Comparison of ENCODE assay signal across 13 cellular contexts in genomic region chr22:28812491-28812890, GRCh38. TPM values are rescaled to one million over a fixed set of nuclear protein-coding genes. Genes with fewer than 3 reads are reported as not detected.
DNase-seq lines count a peak whose midpoint lies in the region; ATAC-seq and TF ChIP-seq lines count a peak whose summit lies in the region.
"Had no signal": no experiment of that assay in that cellular context is flagged by ENCODE, and none has a peak within 500 bp of the region (broad histone marks: within the 10 kb centered on the region; RNA-seq: fewer than 3 reads in every experiment).

No MANE protein-coding gene starts in this region.

- H3K4me1 ChIP-seq in right lobe of liver (peaks cover 0 to 90% (median 36%) of the 10 kb centered on the region in 4 donors), thyroid gland (peaks cover 36 to 49% of the 10 kb centered on the region in 2 donors)

- 16% methylated on average over 5 of the region's 5 CpGs for WGBS in right lobe of liver (ENCODE audit: insufficient coverage, low coverage, low lambda C conversion rate, missing lambda C conversion rate)
- WGBS in thyroid gland, 2 donors, result 71% methylated on average over 5 of the region's 5 CpGs

- peaks cover 7% of the 10 kb centered on the region for H3K36me3 Mint-ChIP-seq in activated naive CD8-positive, alpha-beta T cell
- H3K36me3 Mint-ChIP-seq in activated naive CD8-positive, alpha-beta T cell treated with anti-CD3 and anti-CD28 coated beads, Interleukin-2, amount 50 U/mL, for 24 hours (ENCODE audit: low read depth), result peaks cover 16% of the 10 kb centered on the region
- peaks cover 46% of the 10 kb centered on the region for H3K36me3 Mint-ChIP-seq in activated CD8-positive, alpha-beta T cell treated with anti-CD3 and anti-CD28 coated beads for 36 hours (ENCODE audit: low read depth)

- TF ChIP-seq CTCF in activated CD8-positive, alpha-beta T cell treated with anti-CD3 and anti-CD28 coated beads for 36 hours (IDR thresholded peaks at IDR 0.05), result no peak
- TF ChIP-seq CTCF in right lobe of liver (IDR thresholded peaks at IDR 0.05) (no peak), thyroid gland (IDR thresholded peaks at IDR 0.05) (no peak)

- CTCF ChIA-PET in activated CD8-positive, alpha-beta T cell treated with anti-CD3 and anti-CD28 coated beads for 36 hours (lab: Charles Lee), result interaction anchor here (1.2 to 4.5 kb wide), 6 partner anchors 9 to 212 kb away, joined by 4 to 38 read pairs (median 11); partner anchors contain the start of gene XBP1

- H3K9me3 Mint-ChIP-seq in activated naive CD8-positive, alpha-beta T cell (ENCODE audit: low read depth), result no peaks in the 10 kb centered on the region
- no peaks in the 10 kb centered on the region for H3K9me3 Mint-ChIP-seq in activated naive CD8-positive, alpha-beta T cell treated with anti-CD3 and anti-CD28 coated beads, Interleukin-2, amount 50 U/mL, for 24 hours
- no peaks in the 10 kb centered on the region for H3K9me3 Mint-ChIP-seq in activated CD8-positive, alpha-beta T cell treated with anti-CD3 and anti-CD28 coated beads for 36 hours

- no peak overlapping the region for H3K4me3 Mint-ChIP-seq in activated naive CD8-positive, alpha-beta T cell
- H3K4me3 Mint-ChIP-seq in activated naive CD8-positive, alpha-beta T cell treated with anti-CD3 and anti-CD28 coated beads, Interleukin-2, amount 50 U/mL, for 24 hours, result no peak overlapping the region
- no peak overlapping the region for H3K4me3 Mint-ChIP-seq in activated CD8-positive, alpha-beta T cell treated with anti-CD3 and anti-CD28 coated beads for 36 hours

- no peak for DNase-seq in activated naive CD8-positive, alpha-beta T cell treated with anti-CD3 and anti-CD28 coated beads, Interleukin-2, amount 50 U/mL, for 24 hours
- DNase-seq in activated CD8-positive, alpha-beta T cell treated with anti-CD3 and anti-CD28 coated beads for 36 hours, result no peak
- DNase-seq in right lobe of liver (peak in 1 of 3 donors; percentile 76), thyroid gland (no peak), HuH-7.5 (ENCODE audit: low spot score) (no peak)
- DNase-seq: activated CD4-positive, alpha-beta T cell treated with anti-CD3 and anti-CD28 coated beads for 1 hour; dorsolateral prefrontal cortex; foreskin melanocyte; islet precursor cell; NCI-H2081 had no signal

- TF ChIP-seq POLR2A in right lobe of liver (IDR thresholded peaks at IDR 0.05), result no peak
- TF ChIP-seq POLR2A in thyroid gland (IDR thresholded peaks at IDR 0.05), result no peak

- intact Hi-C loops in activated CD8-positive, alpha-beta T cell treated with anti-CD3 and anti-CD28 coated beads for 36 hours (cut with micrococcal nuclease), result no loop called here
- intact Hi-C loops in right lobe of liver (cut with DNase I), result no loop called here
- intact Hi-C loops in thyroid gland (cut with DNase I), result no loop called here

- H3K4me1 Mint-ChIP-seq in activated naive CD8-positive, alpha-beta T cell (ENCODE audit: low read depth), result peaks cover 79% of the 10 kb centered on the region
- H3K4me1 Mint-ChIP-seq in activated naive CD8-positive, alpha-beta T cell treated with anti-CD3 and anti-CD28 coated beads, Interleukin-2, amount 50 U/mL, for 24 hours, result peaks cover 71% of the 10 kb centered on the region
- peaks cover 64% of the 10 kb centered on the region for H3K4me1 Mint-ChIP-seq in activated CD8-positive, alpha-beta T cell treated with anti-CD3 and anti-CD28 coated beads for 36 hours (ENCODE audit: low read depth)

- H3K27me3 Mint-ChIP-seq in activated naive CD8-positive, alpha-beta T cell, result no peaks in the 10 kb centered on the region
- no peaks in the 10 kb centered on the region for H3K27me3 Mint-ChIP-seq in activated naive CD8-positive, alpha-beta T cell treated with anti-CD3 and anti-CD28 coated beads, Interleukin-2, amount 50 U/mL, for 24 hours
- no peaks in the 10 kb centered on the region for H3K27me3 Mint-ChIP-seq in activated CD8-positive, alpha-beta T cell treated with anti-CD3 and anti-CD28 coated beads for 36 hours

- H3K27me3 ChIP-seq in right lobe of liver (no peaks in the 10 kb centered on the region), thyroid gland (no peaks in the 10 kb centered on the region)
- H3K27me3 ChIP-seq: dorsolateral prefrontal cortex had no signal

- H3K27ac ChIP-seq in right lobe of liver, result peak overlapping the region; percentile 80 to 92 (median 86)
- peak overlapping the region; percentile 48 to 90 (median 80) for H3K27ac ChIP-seq in thyroid gland

- H3K4me3 ChIP-seq in right lobe of liver, result no peak overlapping the region
- no peak overlapping the region for H3K4me3 ChIP-seq in thyroid gland (replicated peaks in 1 of 3)
- H3K4me3 ChIP-seq: dorsolateral prefrontal cortex had no signal

- no peaks in the 10 kb centered on the region for H3K36me3 ChIP-seq in right lobe of liver
- no peaks in the 10 kb centered on the region for H3K36me3 ChIP-seq in thyroid gland

- H3K27ac Mint-ChIP-seq in activated naive CD8-positive, alpha-beta T cell, result peak overlapping the region; percentile 83
- H3K27ac Mint-ChIP-seq in activated naive CD8-positive, alpha-beta T cell treated with anti-CD3 and anti-CD28 coated beads, Interleukin-2, amount 50 U/mL, for 24 hours, result no peak overlapping the region
- peak overlapping the region; percentile 83 for H3K27ac Mint-ChIP-seq in activated CD8-positive, alpha-beta T cell treated with anti-CD3 and anti-CD28 coated beads for 36 hours

- POLR2A ChIA-PET in activated CD8-positive, alpha-beta T cell treated with anti-CD3 and anti-CD28 coated beads for 36 hours (lab: Charles Lee), result interaction anchor here (1.2 to 5.6 kb wide), 3 partner anchors 10 to 39 kb away, joined by 3 to 60 read pairs (median 6); partner anchors contain the start of genes CCDC117 and XBP1

- H3K9me3 ChIP-seq in right lobe of liver, result no peaks in the 10 kb centered on the region
- H3K9me3 ChIP-seq in thyroid gland, result no peaks in the 10 kb centered on the region

- no peak for ATAC-seq in activated naive CD8-positive, alpha-beta T cell treated with anti-CD3 and anti-CD28 coated beads, Interleukin-2, amount 50 U/mL, for 24 hours
- no peak for ATAC-seq in activated CD8-positive, alpha-beta T cell treated with anti-CD3 and anti-CD28 coated beads for 36 hours
- peak; percentile 2 to 47 (median 33) for ATAC-seq in right lobe of liver
- ATAC-seq in HG03039 (IDR thresholded peaks at IDR 0.05; ENCODE audit: unreplicated experiment), result no peak
- ATAC-seq in HG03025 (IDR thresholded peaks at IDR 0.05; ENCODE audit: low FRiP score, unreplicated experiment), result no peak

RNA-seq across cellular contexts. Expression of gene XBP1, which starts 12.1 kb away (rescaled TPM):
- total RNA-seq in activated CD8-positive, alpha-beta T cell treated with anti-CD3 and anti-CD28 coated beads for 36 hours, result 100 to 1,000 TPM; 102 to 103 TPM
- total RNA-seq in right lobe of liver, result 100 to 1,000 TPM; 298 to 624 (median 414) TPM
- 100 to 1,000 TPM; 301 to 513 (median 421) TPM for total RNA-seq in thyroid gland

RNA-seq across cellular contexts. Expression of gene CCDC117, which starts 40.0 kb away (rescaled TPM):
- 10 to 100 TPM; 25.5 to 26.2 TPM for total RNA-seq in activated CD8-positive, alpha-beta T cell treated with anti-CD3 and anti-CD28 coated beads for 36 hours
- total RNA-seq in right lobe of liver (10 to 100 TPM; 15.3 to 24.4 (median 18.0) TPM), thyroid gland (10 to 100 TPM; 21.2 to 40.2 (median 26.5) TPM)

Comparison
In these comparisons a context has a peak if more than half of its experiments do, and no peak if none do; other contexts are left out.
1. ATAC-seq: peak in right lobe of liver (4 of 4); none in activated naive CD8-positive, alpha-beta T cell treated with anti-CD3 and anti-CD28 coated beads, Interleukin-2, amount 50 U/mL, for 24 hours (single experiment), activated CD8-positive, alpha-beta T cell treated with anti-CD3 and anti-CD28 coated beads for 36 hours (single experiment), HG03039 (single experiment) and HG03025 (single experiment).